1 cellular context compared by ENCODE assay signal in genomic region chr5:33238826-33239670, GRCh38.
TF ChIP-seq lines count a peak whose summit lies in the region.

No MANE protein-coding gene starts in this region.

TF ChIP-seq in GM23338, 12 proteins besides CTCF, POLR2A, EP300 and RAD21 (continued from another document):
- TF ChIP-seq ZNF114 (CRISPR knock-in tag; IDR thresholded peaks at IDR 0.05) (no peak), EZH2phosphoT487 (IDR thresholded peaks at IDR 0.05; ENCODE audit: unreplicated experiment) (no peak), ZNF331 (CRISPR knock-in tag; IDR thresholded peaks at IDR 0.05; ENCODE audit: low read depth) (no peak), REST (IDR thresholded peaks at IDR 0.05; ENCODE audit: unreplicated experiment) (no peak)
